In genomic region chr18:45856526-45856925, GRCh38 we compare ENCODE assay signal across 22 cellular contexts. TPM values are rescaled to one million over a fixed set of nuclear protein-coding genes. Genes with fewer than 3 reads are reported as not detected.
DNase-seq lines count a peak whose midpoint lies in the region; TF ChIP-seq lines count a peak whose summit lies in the region.
"Had no signal": no experiment of that assay in that cellular context is flagged by ENCODE, and none has a peak within 500 bp of the region (broad histone marks: within the 10 kb centered on the region; RNA-seq: fewer than 3 reads in every experiment).

No MANE protein-coding gene starts in this region.

- no peaks in the 10 kb centered on the region for H3K27me3 ChIP-seq in endodermal cell (ENCODE audit: control insufficient read depth, insufficient read depth, low read length, poor library complexity, severe bottlenecking)
- H3K27me3 ChIP-seq: gastrocnemius medialis, pancreas had no signal

- peaks cover 11% of the 10 kb centered on the region for H3K4me1 Mint-ChIP-seq in endodermal cell
- H3K4me1 Mint-ChIP-seq: naive thymus-derived CD8-positive, alpha-beta T cell; stimulated activated naive CD8-positive, alpha-beta T cell treated with anti-CD3 and anti-CD28 coated beads, Interleukin-15, amount 100 ng/mL, for 72 hours had no signal

- H3K4me1 ChIP-seq in endodermal cell (ENCODE audit: control insufficient read depth, insufficient read depth, low read length), result no peaks in the 10 kb centered on the region
- H3K4me1 ChIP-seq: pancreas had no signal

- H3K9me3 ChIP-seq in SK-N-MC (ENCODE audit: low read depth, low read length) (no peaks in the 10 kb centered on the region), endodermal cell (ENCODE audit: control insufficient read depth, low read length) (no peaks in the 10 kb centered on the region)
- H3K9me3 ChIP-seq: gastrocnemius medialis, pancreas had no signal

- H3K9ac ChIP-seq in SK-N-MC (ENCODE audit: insufficient read length) (no peak overlapping the region), endodermal cell (ENCODE audit: extremely low read depth, low read length, poor library complexity, severe bottlenecking) (no peak overlapping the region)

- WGBS in endodermal cell (ENCODE audit: insufficient coverage in 1 of 2, insufficient read length in 1 of 2), 2 experiments, result 92 to 93% methylated on average over 4 of the region's 4 CpGs

- H3K36me3 ChIP-seq in SK-N-MC (ENCODE audit: insufficient read depth, low read length) (peaks cover 15% of the 10 kb centered on the region; the same call in 1 of the 2 replicates), endodermal cell (ENCODE audit: control insufficient read depth, insufficient read depth, low read length) (peaks cover 71% of the 10 kb centered on the region)

- no peaks in the 10 kb centered on the region for H3K9me3 Mint-ChIP-seq in endodermal cell
- H3K9me3 Mint-ChIP-seq: CD8-positive, alpha-beta memory T cell; naive thymus-derived CD8-positive, alpha-beta T cell; stimulated activated naive CD8-positive, alpha-beta T cell treated with anti-CD3 and anti-CD28 coated beads, Interleukin-15, amount 100 ng/mL, for 72 hours had no signal

- no peak overlapping the region for H3K4me3 Mint-ChIP-seq in endodermal cell
- H3K4me3 Mint-ChIP-seq: CD8-positive, alpha-beta memory T cell; naive thymus-derived CD8-positive, alpha-beta T cell; stimulated activated naive CD8-positive, alpha-beta T cell treated with anti-CD3 and anti-CD28 coated beads, Interleukin-15, amount 100 ng/mL, for 72 hours had no signal

- H3K4me3 ChIP-seq in SK-N-MC (no peak overlapping the region), endodermal cell (ENCODE audit: low read length) (no peak overlapping the region)
- H3K4me3 ChIP-seq: gastrocnemius medialis, pancreas had no signal

- H3K36me3 Mint-ChIP-seq in endodermal cell (ENCODE audit: low read depth), result peaks cover 75% of the 10 kb centered on the region

- H3K27ac Mint-ChIP-seq in endodermal cell, result no peak overlapping the region
- H3K27ac Mint-ChIP-seq: naive thymus-derived CD8-positive, alpha-beta T cell; stimulated activated naive CD8-positive, alpha-beta T cell treated with anti-CD3 and anti-CD28 coated beads, Interleukin-15, amount 100 ng/mL, for 72 hours had no signal

- DNase-seq in AG08396 (ENCODE audit: low spot score) (peak; percentile 25), SK-N-MC (ENCODE audit: low read depth, low spot score) (peak; percentile 37), fibroblast of gingiva (ENCODE audit: low read depth) (peak; percentile 86), non-pigmented ciliary epithelial cell (ENCODE audit: low read depth) (peak; percentile 88), AG20443 (ENCODE audit: low spot score) (no peak), endodermal cell (no peak), superior temporal gyrus (ENCODE audit: extremely low spot score) (no peak), cerebellar nuclear complex (lab: John Stamatoyannopoulos, UW) (no peak)
- DNase-seq: activated CD8-positive, alpha-beta memory T cell treated with anti-CD3 and anti-CD28 coated beads, Interleukin-2, amount 50 U/mL, for 48 hours; activated gamma-delta T cell; amniotic stem cell; CD8-positive, alpha-beta memory T cell; DMS79 treated with DMSO at 0.1 percent for 48 hours; gastrocnemius medialis; kidney glomerular epithelial cell; naive thymus-derived CD8-positive, alpha-beta T cell; NCI-H1436; NCI-H526 treated with DMSO at 0.1 percent for 48 hours; pancreas; stimulated activated CD4-positive, alpha-beta T cell treated with anti-CD3 and anti-CD28 coated beads, Interleukin-2, amount 100 ng/mL, for 48 hours; stimulated activated naive CD8-positive, alpha-beta T cell treated with anti-CD3 and anti-CD28 coated beads, Interleukin-15, amount 100 ng/mL, for 72 hours had no signal

- no peaks in the 10 kb centered on the region for H3K27me3 Mint-ChIP-seq in endodermal cell (ENCODE audit: insufficient read depth)
- H3K27me3 Mint-ChIP-seq: CD8-positive, alpha-beta memory T cell; naive thymus-derived CD8-positive, alpha-beta T cell; stimulated activated naive CD8-positive, alpha-beta T cell treated with anti-CD3 and anti-CD28 coated beads, Interleukin-15, amount 100 ng/mL, for 72 hours had no signal

- no peak overlapping the region for H3K27ac ChIP-seq in SK-N-MC
- no peak overlapping the region for H3K27ac ChIP-seq in endodermal cell (ENCODE audit: low read depth, low read length)
- H3K27ac ChIP-seq: gastrocnemius medialis, pancreas had no signal

- no peak for TF ChIP-seq CTCF in endodermal cell (conservative IDR thresholded peaks at IDR 0.05)

RNA-seq across cellular contexts. Expression of gene SIGLEC15, which starts 31.1 kb away (rescaled TPM):
- total RNA-seq in endodermal cell, result not detected
- polyA plus RNA-seq in endodermal cell (2013, experiment 1 of 2), result not detected
- not detected for polyA plus RNA-seq in endodermal cell (2013, experiment 2 of 2)
- total RNA-seq: CD8-positive, alpha-beta memory T cell; gastrocnemius medialis; naive thymus-derived CD8-positive, alpha-beta T cell; skeletal muscle tissue had no signal
- polyA plus RNA-seq: naive thymus-derived CD8-positive, alpha-beta T cell had no signal

Comparison
In these comparisons a context has a peak if more than half of its experiments do, and no peak if none do; other contexts are left out.
1. DNase-seq: peak in AG08396 (single experiment), SK-N-MC (single experiment), fibroblast of gingiva (single experiment) and non-pigmented ciliary epithelial cell (single experiment); none in AG20443 (single experiment), endodermal cell (single experiment), superior temporal gyrus (single experiment) and cerebellar nuclear complex (0 of 2).